Comparison of ENCODE assay signal across 8 cellular contexts in genomic region chr1:241356519-241357365, GRCh38. TPM values are rescaled to one million over a fixed set of nuclear protein-coding genes. Genes with fewer than 3 reads are reported as not detected.
A peak's percentile ranks its signal among the peaks of the same experiment; 100 is the strongest.
DNase-seq lines count a peak whose midpoint lies in the region; ATAC-seq and TF ChIP-seq lines count a peak whose summit lies in the region.

Gene RGS7 (minus strand): TSS chr1:241357205.

- H3K4me1 Mint-ChIP-seq in activated T-cell treated with anti-CD3 and anti-CD28 coated beads, Interleukin-2, amount 50 U/mL, for 4 hours (ENCODE audit: low read depth), result peaks cover 4% of the 10 kb centered on the region
- H3K4me1 Mint-ChIP-seq in nephron progenitor cell, result peaks cover 17% of the 10 kb centered on the region

- peak within 1 kb of the TSS; percentile 50 for H3K4me3 Mint-ChIP-seq in activated T-cell treated with anti-CD3 and anti-CD28 coated beads, Interleukin-2, amount 50 U/mL, for 4 hours
- peak within 1 kb of the TSS; percentile 93 for H3K4me3 Mint-ChIP-seq in nephron progenitor cell

- peaks cover 42% of the 10 kb centered on the region for H3K27me3 Mint-ChIP-seq in activated T-cell treated with anti-CD3 and anti-CD28 coated beads, Interleukin-2, amount 50 U/mL, for 4 hours (ENCODE audit: low read depth)
- peaks cover 48% of the 10 kb centered on the region for H3K27me3 Mint-ChIP-seq in nephron progenitor cell (ENCODE audit: low read depth, poor library complexity)

- peak; percentile 58 to 69 for ATAC-seq in activated T-cell treated with anti-CD3 and anti-CD28 coated beads, Interleukin-2, amount 50 U/mL, for 4 hours

- H3K9me3 Mint-ChIP-seq in activated T-cell treated with anti-CD3 and anti-CD28 coated beads, Interleukin-2, amount 50 U/mL, for 4 hours, result no peaks in the 10 kb centered on the region
- no peaks in the 10 kb centered on the region for H3K9me3 Mint-ChIP-seq in nephron progenitor cell

- TF ChIP-seq CTCF in nephron progenitor cell (IDR thresholded peaks at IDR 0.05), result no peak

- H3K36me3 Mint-ChIP-seq in activated T-cell treated with anti-CD3 and anti-CD28 coated beads, Interleukin-2, amount 50 U/mL, for 4 hours (ENCODE audit: insufficient read depth), result no peaks in the 10 kb centered on the region
- H3K36me3 Mint-ChIP-seq in nephron progenitor cell (ENCODE audit: low read depth), result no peaks in the 10 kb centered on the region

- peak within 1 kb of the TSS; percentile 12 for H3K27ac Mint-ChIP-seq in nephron progenitor cell

- DNase-seq in DMS 273 (lab: John Stamatoyannopoulos, UW; ENCODE audit: unreplicated experiment) (peak; percentile 83), DMS 273 treated with DMSO at 0.1 percent for 48 hours (lab: John Stamatoyannopoulos, UW) (no peak), HCEC 1CT (peak; percentile 30), NCI-H1436 (lab: John Stamatoyannopoulos, UW) (peak; percentile 87), foreskin melanocyte (peak; percentile 8), nephron progenitor cell (peak; percentile 82)
- DNase-seq in activated T-cell treated with anti-CD3 and anti-CD28 coated beads, Interleukin-2, amount 50 U/mL, for 4 hours, result no peak
- no peak for DNase-seq in stimulated activated naive CD4-positive, alpha-beta T cell (lab: John Stamatoyannopoulos, UW)

RNA-seq across cellular contexts. Expression of gene RGS7, which starts in this region (rescaled TPM):
- total RNA-seq in activated T-cell treated with anti-CD3 and anti-CD28 coated beads, Interleukin-2, amount 50 U/mL, for 4 hours, result not detected

Comparison
In these comparisons a context has a peak if more than half of its experiments do, and no peak if none do; other contexts are left out.
1. DNase-seq: peak in DMS 273 (single experiment), HCEC 1CT (single experiment), NCI-H1436 (single experiment), foreskin melanocyte (single experiment) and nephron progenitor cell (single experiment); none in DMS 273 treated with DMSO at 0.1 percent for 48 hours (single experiment), activated T-cell treated with anti-CD3 and anti-CD28 coated beads, Interleukin-2, amount 50 U/mL, for 4 hours (single experiment) and stimulated activated naive CD4-positive, alpha-beta T cell (0 of 6).
2. Peak in ATAC-seq in activated T-cell treated with anti-CD3 and anti-CD28 coated beads, Interleukin-2, amount 50 U/mL, for 4 hours; RNA of the gene not detected or under 1 TPM.